20 cellular contexts compared by ENCODE assay signal in the genomic region with DNA sequence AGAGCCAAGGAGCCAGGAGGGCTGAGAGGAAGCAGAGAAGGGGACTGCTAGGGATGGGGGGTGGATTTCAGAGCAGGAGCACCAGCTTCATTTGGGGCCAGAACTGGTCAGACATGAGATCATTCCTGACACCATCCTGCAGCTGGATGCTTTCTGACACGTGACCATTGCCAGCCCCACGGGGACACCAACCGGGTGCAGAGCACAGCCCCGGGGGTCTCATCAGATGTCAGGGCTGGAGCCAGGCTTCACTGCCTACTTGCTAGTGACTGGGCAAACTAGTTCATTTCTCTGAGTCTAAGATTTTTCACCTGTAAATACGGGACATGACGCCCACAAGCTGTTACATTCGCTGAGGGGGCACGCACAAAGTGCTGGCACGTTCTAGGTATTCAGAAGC. TPM values are rescaled to one million over a fixed set of nuclear protein-coding genes. Genes with fewer than 3 reads are reported as not detected.
DNase-seq lines count a peak whose midpoint lies in the region; ATAC-seq and TF ChIP-seq lines count a peak whose summit lies in the region.
"Had no signal": no experiment of that assay in that cellular context is flagged by ENCODE, and none has a peak within 500 bp of the region (broad histone marks: within the 10 kb centered on the region; RNA-seq: fewer than 3 reads in every experiment).

No MANE protein-coding gene starts in this region.

- no peaks in the 10 kb centered on the region for H3K36me3 ChIP-seq in BLaER1 treated with 17β-estradiol and CSF1 and Interleukin-3, amounts not matched to agents 10 nM and 100 nM
- H3K36me3 ChIP-seq in stomach (no peaks in the 10 kb centered on the region), endodermal cell (ENCODE audit: control insufficient read depth, insufficient read depth, low read length) (no peaks in the 10 kb centered on the region)
- H3K36me3 ChIP-seq: BLaER1 had no signal

- no peak overlapping the region for H3K4me3 ChIP-seq in BLaER1 treated with 17β-estradiol and CSF1 and Interleukin-3, amounts not matched to agents 10 nM and 100 nM
- no peak overlapping the region for H3K4me3 ChIP-seq in stomach
- H3K4me3 ChIP-seq in endodermal cell (ENCODE audit: low read length), result no peak overlapping the region
- H3K4me3 ChIP-seq: BLaER1, GM12878 had no signal

- H3K4me2 ChIP-seq in BLaER1 treated with 17β-estradiol and CSF1 and Interleukin-3, amounts not matched to agents 10 nM and 100 nM, result peak overlapping the region in 8 of 11 experiments; percentile 3 to 53 (median 16); a peak in 7 of 22 replicates
- H3K4me2 ChIP-seq: BLaER1 had no signal

- DNase-seq in islet precursor cell (peak; percentile 37), mesenteric fat pad (ENCODE audit: low spot score) (peak; percentile 86), stomach (peak; percentile 2), endodermal cell (no peak)
- DNase-seq in stimulated activated CD4-positive, alpha-beta T cell treated with anti-CD3 and anti-CD28 coated beads, Interleukin-1b, Interleukin-23, amount 100 ng/mL, for 48 hours, result no peak
- no peak for DNase-seq in activated CD4-positive, alpha-beta T cell treated with anti-CD3 and anti-CD28 coated beads for 1 hour
- DNase-seq: 8988T; CD4-positive, CD25-positive, alpha-beta regulatory T cell; CD8-positive, alpha-beta memory T cell; COR-L47; DMS 273 treated with DMSO at 0.1 percent for 48 hours; DMS53; DND-41; EL; H9 had no signal

- TF ChIP-seq POLR2A in stomach (IDR thresholded peaks at IDR 0.05), result no peak

- H3K9me3 Mint-ChIP-seq in endodermal cell, result no peaks in the 10 kb centered on the region
- H3K9me3 Mint-ChIP-seq: CD4-positive, CD25-positive, alpha-beta regulatory T cell; CD8-positive, alpha-beta memory T cell; H9 had no signal

- TF ChIP-seq CTCF in stomach (IDR thresholded peaks at IDR 0.05) (no peak), endodermal cell (conservative IDR thresholded peaks at IDR 0.05) (no peak)

- H4K20me1 ChIP-seq in BLaER1 treated with 17β-estradiol and CSF1 and Interleukin-3, amounts not matched to agents 10 nM and 100 nM, result no peaks in the 10 kb centered on the region
- H4K20me1 ChIP-seq: BLaER1 had no signal

- no peaks in the 10 kb centered on the region for H3K9me3 ChIP-seq in BLaER1 treated with 17β-estradiol and CSF1 and Interleukin-3, amounts not matched to agents 10 nM and 100 nM (replicated peaks in 1 of 11)
- H3K9me3 ChIP-seq in stomach, result peaks cover 0 to 3% (median 0%) of the 10 kb centered on the region in 4 donors
- H3K9me3 ChIP-seq in endodermal cell (ENCODE audit: control insufficient read depth, low read length), result no peaks in the 10 kb centered on the region
- H3K9me3 ChIP-seq: BLaER1 had no signal

- H3K27me3 Mint-ChIP-seq in endodermal cell (ENCODE audit: insufficient read depth), result no peaks in the 10 kb centered on the region

- H3K4me1 Mint-ChIP-seq in endodermal cell, result peaks cover 8% of the 10 kb centered on the region
- H3K4me1 Mint-ChIP-seq: CD4-positive, CD25-positive, alpha-beta regulatory T cell; CD8-positive, alpha-beta memory T cell had no signal

- no peaks in the 10 kb centered on the region for H3K36me3 Mint-ChIP-seq in endodermal cell (ENCODE audit: low read depth)
- H3K36me3 Mint-ChIP-seq: CD4-positive, CD25-positive, alpha-beta regulatory T cell; CD8-positive, alpha-beta memory T cell had no signal

- H3K27ac ChIP-seq in BLaER1 treated with 17β-estradiol and CSF1 and Interleukin-3, amounts not matched to agents 10 nM and 100 nM, result no peak overlapping the region
- H3K27ac ChIP-seq in stomach, result no peak overlapping the region
- H3K27ac ChIP-seq in endodermal cell (ENCODE audit: low read depth, low read length), result no peak overlapping the region
- H3K27ac ChIP-seq: BLaER1 had no signal

- TF ChIP-seq EP300 in stomach (IDR thresholded peaks at IDR 0.05), result no peak

- H3K27me3 ChIP-seq in BLaER1 treated with 17β-estradiol and CSF1 and Interleukin-3, amounts not matched to agents 10 nM and 100 nM, result no peaks in the 10 kb centered on the region
- H3K27me3 ChIP-seq in stomach, result no peaks in the 10 kb centered on the region
- H3K27me3 ChIP-seq in endodermal cell (ENCODE audit: control insufficient read depth, insufficient read depth, low read length, poor library complexity, severe bottlenecking), result no peaks in the 10 kb centered on the region
- H3K27me3 ChIP-seq: BLaER1 had no signal

- no peak overlapping the region for H3K27ac Mint-ChIP-seq in endodermal cell
- H3K27ac Mint-ChIP-seq: CD4-positive, CD25-positive, alpha-beta regulatory T cell; CD8-positive, alpha-beta memory T cell; H9 had no signal

- intact Hi-C loops in stomach (cut with DNase I; ENCODE audit: low total_unique reads), result no loop called here

- peaks cover 8 to 22% (median 16%) of the 10 kb centered on the region in 10 experiments; a peak in 19 of 20 replicates for H3K4me1 ChIP-seq in BLaER1 treated with 17β-estradiol and CSF1 and Interleukin-3, amounts not matched to agents 10 nM and 100 nM
- no peaks in the 10 kb centered on the region for H3K4me1 ChIP-seq in stomach
- no peaks in the 10 kb centered on the region for H3K4me1 ChIP-seq in endodermal cell (ENCODE audit: control insufficient read depth, insufficient read depth, low read length)

- ATAC-seq in HG02852 (IDR thresholded peaks at IDR 0.05; ENCODE audit: unreplicated experiment), result no peak
- ATAC-seq: GM12878, HepG2 had no signal

- 80 to 90% (median 88%) methylated on average over 4 to 9 of the region's 9 CpGs for WGBS in stomach, 5 donors
- 93 to 95% methylated on average over 7 to 9 of the region's 9 CpGs for WGBS in endodermal cell (ENCODE audit: insufficient coverage in 1 of 2, insufficient read length in 1 of 2), 2 experiments

- H3K4me3 Mint-ChIP-seq in endodermal cell, result no peak overlapping the region
- H3K4me3 Mint-ChIP-seq: CD4-positive, CD25-positive, alpha-beta regulatory T cell; CD8-positive, alpha-beta memory T cell; H9 had no signal

- no peak overlapping the region for H3K9ac ChIP-seq in BLaER1 treated with 17β-estradiol and CSF1 and Interleukin-3, amounts not matched to agents 10 nM and 100 nM
- H3K9ac ChIP-seq in endodermal cell (ENCODE audit: extremely low read depth, low read length, poor library complexity, severe bottlenecking), result no peak overlapping the region
- H3K9ac ChIP-seq: BLaER1 had no signal

RNA-seq across cellular contexts. Expression of a gene that starts 55.1 kb away (rescaled TPM):
- total RNA-seq in mesenteric fat pad (54.8 TPM), stomach (10 to 100 TPM; 17.4 to 76.9 (median 20.4) TPM), endodermal cell (10 to 100 TPM; 37.5 to 38.9 TPM)
- polyA plus RNA-seq in stomach, result 1 to 10 TPM; 5.1 to 5.3 (median 5.3) TPM
- 23.7 TPM for polyA plus RNA-seq in endodermal cell (2013, experiment 1 of 2)
- 23.1 TPM for polyA plus RNA-seq in endodermal cell (2013, experiment 2 of 2)

Comparison
In these comparisons a context has a peak if more than half of its experiments do, and no peak if none do; other contexts are left out.
1. DNase-seq: peak in islet precursor cell (single experiment), mesenteric fat pad (single experiment) and stomach (single experiment); none in stimulated activated CD4-positive, alpha-beta T cell treated with anti-CD3 and anti-CD28 coated beads, Interleukin-1b, Interleukin-23, amount 100 ng/mL, for 48 hours (single experiment), endodermal cell (single experiment) and activated CD4-positive, alpha-beta T cell treated with anti-CD3 and anti-CD28 coated beads for 1 hour (single experiment).